ENCODE assay signal across 18 cellular contexts in the genomic region with DNA sequence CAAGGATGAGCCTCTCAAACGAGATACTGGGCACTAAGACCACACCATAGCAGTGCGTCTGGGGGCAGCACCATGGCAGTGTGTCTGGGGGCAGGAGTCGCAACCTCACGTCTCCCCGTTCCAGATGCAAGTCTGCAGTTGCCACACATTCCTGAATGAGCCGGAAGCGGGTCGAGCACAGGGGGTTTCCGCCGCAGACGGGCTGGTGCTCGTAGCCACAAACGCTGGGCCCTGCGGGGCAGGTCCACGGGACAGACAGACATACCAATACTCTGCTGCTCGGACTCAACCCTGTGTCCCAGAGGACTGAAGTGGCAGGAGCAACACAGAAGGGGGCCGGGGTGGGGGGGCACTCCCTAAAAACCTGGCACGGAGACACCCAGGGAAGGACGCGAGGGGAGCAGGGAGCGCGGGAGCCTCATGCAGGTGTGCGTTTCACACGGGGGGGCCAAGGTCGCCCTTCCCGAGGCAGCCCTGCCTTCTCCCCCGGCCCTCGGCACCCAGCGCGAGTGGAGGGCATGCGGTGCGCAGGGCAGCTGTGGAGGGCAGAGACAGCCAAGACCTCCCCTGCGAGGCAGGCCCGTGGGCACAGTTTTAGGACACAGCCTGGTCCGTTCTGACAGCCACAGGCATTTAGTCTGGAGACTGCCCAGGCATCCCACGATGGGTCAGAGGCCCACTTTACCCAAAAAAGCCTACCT.
"Had no signal": no experiment of that assay in that cellular context is flagged by ENCODE, and none has a peak within 500 bp of the region (broad histone marks: within the 10 kb centered on the region; RNA-seq: fewer than 3 reads in every experiment).

No MANE protein-coding gene starts in this region.

- H3K9me3 ChIP-seq: body of pancreas, lower lobe of right lung, prostate gland, right atrium auricular region, tibial artery, vagina had no signal

- H3K4me3 ChIP-seq: body of pancreas, lower lobe of right lung, prostate gland, right atrium auricular region, tibial artery, vagina had no signal

- H3K9me3 Mint-ChIP-seq: activated naive CD8-positive, alpha-beta T cell treated with anti-CD3 and anti-CD28 coated beads, Interleukin-2, amount 10 ng/mL, durations not matched to agents 7 days and 5 days; activated T-helper 1 cell treated with anti-CD3 and anti-CD28 coated beads, Interleukin-12 subunit alpha, Interleukin-12 subunit beta, Interleukin-2, Interleukin-4 antibody, amounts not matched to agents 30 ng/mL and 10 ng/mL and 1 ng/mL, durations not matched to agents 14 hours and 24 hours and 36 hours; mesothelial cell of epicardium; nephron had no signal

- H3K27me3 ChIP-seq: right atrium auricular region, vagina had no signal

- H3K27ac Mint-ChIP-seq: activated naive CD8-positive, alpha-beta T cell treated with anti-CD3 and anti-CD28 coated beads, Interleukin-2, amount 10 ng/mL, durations not matched to agents 7 days and 5 days; activated T-helper 1 cell treated with anti-CD3 and anti-CD28 coated beads, Interleukin-12 subunit alpha, Interleukin-12 subunit beta, Interleukin-2, Interleukin-4 antibody, amounts not matched to agents 30 ng/mL and 10 ng/mL and 1 ng/mL, durations not matched to agents 14 hours and 24 hours and 36 hours; mesothelial cell of epicardium had no signal

- DNase-seq: activated CD4-positive, alpha-beta T cell treated with anti-CD3 and anti-CD28 coated beads, Interleukin-2, amount 50 U/mL, for 4 hours; activated naive CD8-positive, alpha-beta T cell treated with anti-CD3 and anti-CD28 coated beads, Interleukin-2, amount 10 ng/mL, durations not matched to agents 7 days and 5 days; activated T-cell treated with anti-CD3 and anti-CD28 coated beads for 4 hours; amygdala; left cardiac atrium; lower lobe of right lung; stimulated activated naive CD8-positive, alpha-beta T cell treated with anti-CD3 and anti-CD28 coated beads, Interleukin-15, Interleukin-2, amounts not matched to agents 100 U/mL and 50 U/mL, for 24 hours; substantia nigra; SW 1271; T-helper 2 cell had no signal

- H3K27ac ChIP-seq: body of pancreas, lower lobe of right lung, prostate gland, tibial artery, vagina had no signal

- ATAC-seq: body of pancreas; left cardiac atrium; lower lobe of right lung; stimulated activated naive CD8-positive, alpha-beta T cell treated with anti-CD3 and anti-CD28 coated beads, Interleukin-15, Interleukin-2, amounts not matched to agents 100 U/mL and 50 U/mL, for 24 hours had no signal

- H3K4me3 Mint-ChIP-seq: activated naive CD8-positive, alpha-beta T cell treated with anti-CD3 and anti-CD28 coated beads, Interleukin-2, amount 10 ng/mL, durations not matched to agents 7 days and 5 days; activated T-helper 1 cell treated with anti-CD3 and anti-CD28 coated beads, Interleukin-12 subunit alpha, Interleukin-12 subunit beta, Interleukin-2, Interleukin-4 antibody, amounts not matched to agents 30 ng/mL and 10 ng/mL and 1 ng/mL, durations not matched to agents 14 hours and 24 hours and 36 hours; mesothelial cell of epicardium; nephron had no signal
